ENCODE assay signal across 11 cellular contexts in the genomic region with DNA sequence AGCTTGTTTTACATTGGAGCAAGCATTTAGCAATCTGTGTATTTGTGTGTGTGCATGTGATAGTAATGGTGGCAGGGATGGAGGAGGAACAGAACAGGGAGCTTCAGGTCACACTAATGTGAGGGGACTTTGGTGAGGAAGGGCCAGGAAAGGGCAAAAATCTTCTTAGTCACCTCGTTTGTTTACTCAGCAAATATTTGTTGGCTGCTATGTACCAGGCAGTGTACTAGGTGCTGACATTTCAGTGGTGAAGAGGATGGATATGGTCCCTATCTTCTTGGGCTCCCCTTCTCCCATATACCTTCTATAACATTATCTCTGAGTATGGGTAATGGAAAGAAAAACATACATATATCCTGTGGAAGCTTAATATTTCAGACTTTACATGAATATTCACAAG. TPM values are rescaled to one million over a fixed set of nuclear protein-coding genes. Genes with fewer than 3 reads are reported as not detected.
DNase-seq lines count a peak whose midpoint lies in the region; ATAC-seq, FAIRE-seq and TF ChIP-seq lines count a peak whose summit lies in the region.
"Had no signal": no experiment of that assay in that cellular context is flagged by ENCODE, and none has a peak within 500 bp of the region (broad histone marks: within the 10 kb centered on the region; RNA-seq: fewer than 3 reads in every experiment).

No MANE protein-coding gene starts in this region.

- H3K4me3 Mint-ChIP-seq in activated naive CD8-positive, alpha-beta T cell treated with anti-CD3 and anti-CD28 coated beads for 36 hours, result no peak overlapping the region

- no peaks in the 10 kb centered on the region for H3K9me3 Mint-ChIP-seq in activated naive CD8-positive, alpha-beta T cell treated with anti-CD3 and anti-CD28 coated beads for 36 hours

- TF ChIP-seq CTCF in prostate gland (IDR thresholded peaks at IDR 0.05), result no peak

- WGBS in prostate gland, result 50% methylated on average over 1 of the region's 1 CpG

- no peak for DNase-seq in activated naive CD8-positive, alpha-beta T cell treated with anti-CD3 and anti-CD28 coated beads for 36 hours
- DNase-seq in prostate gland (ENCODE audit: low spot score) (no peak), HTR-8/SVneo (ENCODE audit: insufficient read length, low spot score) (no peak), NCI-H82 (lab: John Stamatoyannopoulos, UW) (no peak)
- DNase-seq: NK-92 treated with Interleukin-12 subunit alpha and Interleukin-12 subunit beta, amount 100 ng/mL, for 24 hours; substantia nigra had no signal

- TF ChIP-seq POLR2A in prostate gland (IDR thresholded peaks at IDR 0.05), result no peak

- no peaks in the 10 kb centered on the region for H3K27me3 ChIP-seq in prostate gland (replicated peaks; ENCODE audit: insufficient read depth)

- no peaks in the 10 kb centered on the region for H3K27me3 Mint-ChIP-seq in activated naive CD8-positive, alpha-beta T cell treated with anti-CD3 and anti-CD28 coated beads for 36 hours

- H3K27ac ChIP-seq in prostate gland, result peak overlapping the region; percentile 72 to 81

- intact Hi-C loops in prostate gland (cut with DNase I), result no loop called here

- no peak for FAIRE-seq in HTR-8/SVneo (lab: Jason Lieb, UNC)

- no peak overlapping the region for H3K4me3 ChIP-seq in prostate gland
- H3K4me3 ChIP-seq: skin epidermis had no signal

- peaks cover 33% of the 10 kb centered on the region for H3K36me3 Mint-ChIP-seq in activated naive CD8-positive, alpha-beta T cell treated with anti-CD3 and anti-CD28 coated beads for 36 hours

- H3K36me3 ChIP-seq in prostate gland, result no peaks in the 10 kb centered on the region

- H3K9me3 ChIP-seq in prostate gland, result no peaks in the 10 kb centered on the region

- ATAC-seq in GM18502 (IDR thresholded peaks at IDR 0.05; ENCODE audit: poor library complexity, unreplicated experiment) (peak; percentile 17), HG02759 (IDR thresholded peaks at IDR 0.05; ENCODE audit: unreplicated experiment) (peak; percentile 30), HG03571 (IDR thresholded peaks at IDR 0.05; ENCODE audit: unreplicated experiment) (no peak), GM18868 (IDR thresholded peaks at IDR 0.05; ENCODE audit: unreplicated experiment) (no peak)

- no peaks in the 10 kb centered on the region for H3K4me1 ChIP-seq in prostate gland (replicated peaks)

- peak overlapping the region; percentile 91 for H3K27ac Mint-ChIP-seq in activated naive CD8-positive, alpha-beta T cell treated with anti-CD3 and anti-CD28 coated beads for 36 hours

- H3K4me1 Mint-ChIP-seq in activated naive CD8-positive, alpha-beta T cell treated with anti-CD3 and anti-CD28 coated beads for 36 hours, result peaks cover 14% of the 10 kb centered on the region

RNA-seq across cellular contexts. Expression of a gene that starts 48.5 kb away (rescaled TPM):
- total RNA-seq in activated naive CD8-positive, alpha-beta T cell treated with anti-CD3 and anti-CD28 coated beads for 36 hours, result 10 to 100 TPM; 17.9 to 19.2 TPM
- total RNA-seq in prostate gland, result 10 to 100 TPM; 25.3 to 32.3 TPM

Comparison
In these comparisons a context has a peak if more than half of its experiments do, and no peak if none do; other contexts are left out.
1. ATAC-seq: peak in GM18502 (single experiment) and HG02759 (single experiment); none in HG03571 (single experiment) and GM18868 (single experiment).